Comparison of ENCODE assay signal across 8 cellular contexts in genomic region chr7:151875862-151876111, GRCh38. TPM values are rescaled to one million over a fixed set of nuclear protein-coding genes. Genes with fewer than 3 reads are reported as not detected.
DNase-seq lines count a peak whose midpoint lies in the region; ATAC-seq lines count a peak whose summit lies in the region.

No MANE protein-coding gene starts in this region.

- no peaks in the 10 kb centered on the region for H3K36me3 Mint-ChIP-seq in activated CD4-positive, alpha-beta T cell treated with anti-CD3 and anti-CD28 coated beads, Interleukin-2, amount 10 ng/mL, durations not matched to agents 7 days and 5 days (ENCODE audit: low read depth)

- CTCF ChIA-PET in activated CD4-positive, alpha-beta T cell treated with anti-CD3 and anti-CD28 coated beads, Interleukin-2, amount 10 ng/mL, durations not matched to agents 7 days and 5 days (lab: Charles Lee) = interaction anchor here (0.5 to 1.4 kb wide), 2 partner anchors 24 to 86 kb away, joined by 3 read pairs; no protein-coding TSS in a partner anchor

- no peak for ATAC-seq in stimulated activated naive CD8-positive, alpha-beta T cell treated with anti-CD3 and anti-CD28 coated beads, Interleukin-15, amount 100 ng/mL, for 72 hours
- no peak for ATAC-seq in HG02870 (IDR thresholded peaks at IDR 0.05; ENCODE audit: unreplicated experiment)
- no peak for ATAC-seq in GM21390 (IDR thresholded peaks at IDR 0.05; ENCODE audit: unreplicated experiment)
- no peak for ATAC-seq in HG02973 (IDR thresholded peaks at IDR 0.05; ENCODE audit: unreplicated experiment)

- DNase-seq in activated CD4-positive, alpha-beta T cell treated with anti-CD3 and anti-CD28 coated beads, Interleukin-2, amount 10 ng/mL, durations not matched to agents 7 days and 5 days = no peak
- DNase-seq in activated CD4-positive, alpha-beta T cell treated with anti-CD3 and anti-CD28 coated beads, Interleukin-2, amount 50 U/mL, for 4 hours = no peak
- peak; percentile 61 for DNase-seq in adipocyte (ENCODE audit: low read depth)
- DNase-seq in stimulated activated naive CD8-positive, alpha-beta T cell treated with anti-CD3 and anti-CD28 coated beads, Interleukin-15, amount 100 ng/mL, for 72 hours = no peak

- no peaks in the 10 kb centered on the region for H3K9me3 ChIP-seq in adipocyte (ENCODE audit: control insufficient read depth, low read length)
- H3K9me3 ChIP-seq in iPS-18a (ENCODE audit: control insufficient read depth, low read depth, low read length) = no peaks in the 10 kb centered on the region

- POLR2A ChIA-PET in activated CD4-positive, alpha-beta T cell treated with anti-CD3 and anti-CD28 coated beads, Interleukin-2, amount 10 ng/mL, durations not matched to agents 7 days and 5 days (lab: Charles Lee) = no interaction called here

- H3K4me1 ChIP-seq in adipocyte (ENCODE audit: control insufficient read depth, insufficient read depth, low read length) (peaks cover 11% of the 10 kb centered on the region), iPS-18a (ENCODE audit: control insufficient read depth, low read depth, low read length) (peaks cover 6% of the 10 kb centered on the region)

- no peaks in the 10 kb centered on the region for H3K9me3 Mint-ChIP-seq in activated CD4-positive, alpha-beta T cell treated with anti-CD3 and anti-CD28 coated beads, Interleukin-2, amount 10 ng/mL, durations not matched to agents 7 days and 5 days
- no peaks in the 10 kb centered on the region for H3K9me3 Mint-ChIP-seq in stimulated activated naive CD8-positive, alpha-beta T cell treated with anti-CD3 and anti-CD28 coated beads, Interleukin-15, amount 100 ng/mL, for 72 hours

- H3K36me3 ChIP-seq in adipocyte (ENCODE audit: control insufficient read depth, insufficient read depth, low read length, severe bottlenecking) (no peaks in the 10 kb centered on the region), iPS-18a (ENCODE audit: control insufficient read depth, low read depth, low read length) (no peaks in the 10 kb centered on the region)

- H3K27me3 ChIP-seq in adipocyte (replicated peaks; ENCODE audit: control insufficient read depth, insufficient read depth, low read length) = peaks cover 16% of the 10 kb centered on the region
- peaks cover 44% of the 10 kb centered on the region for H3K27me3 ChIP-seq in iPS-18a (ENCODE audit: control insufficient read depth, insufficient read depth, low read length)

- H3K27me3 Mint-ChIP-seq in activated CD4-positive, alpha-beta T cell treated with anti-CD3 and anti-CD28 coated beads, Interleukin-2, amount 10 ng/mL, durations not matched to agents 7 days and 5 days = peaks cover 8% of the 10 kb centered on the region
- no peaks in the 10 kb centered on the region for H3K27me3 Mint-ChIP-seq in stimulated activated naive CD8-positive, alpha-beta T cell treated with anti-CD3 and anti-CD28 coated beads, Interleukin-15, amount 100 ng/mL, for 72 hours

- peak overlapping the region; percentile 86 for H3K9ac ChIP-seq in adipocyte (ENCODE audit: low read length)
- H3K9ac ChIP-seq in iPS-18a (ENCODE audit: low read length) = no peak overlapping the region

- peak overlapping the region; percentile 82 for H3K27ac Mint-ChIP-seq in activated CD4-positive, alpha-beta T cell treated with anti-CD3 and anti-CD28 coated beads, Interleukin-2, amount 10 ng/mL, durations not matched to agents 7 days and 5 days
- peak overlapping the region; percentile 27 to 86 for H3K27ac Mint-ChIP-seq in stimulated activated naive CD8-positive, alpha-beta T cell treated with anti-CD3 and anti-CD28 coated beads, Interleukin-15, amount 100 ng/mL, for 72 hours

- H3K27ac ChIP-seq in iPS-18a (ENCODE audit: low read length) = no peak overlapping the region

- H3K4me3 Mint-ChIP-seq in activated CD4-positive, alpha-beta T cell treated with anti-CD3 and anti-CD28 coated beads, Interleukin-2, amount 10 ng/mL, durations not matched to agents 7 days and 5 days = peak overlapping the region; percentile 96
- H3K4me3 Mint-ChIP-seq in stimulated activated naive CD8-positive, alpha-beta T cell treated with anti-CD3 and anti-CD28 coated beads, Interleukin-15, amount 100 ng/mL, for 72 hours = peak overlapping the region; percentile 93 to 100

- H3K4me3 ChIP-seq in adipocyte (ENCODE audit: low read length) (peak overlapping the region; percentile 86), iPS-18a (ENCODE audit: low read length) (peak overlapping the region; percentile 68)

- peaks cover 10% of the 10 kb centered on the region for H3K4me1 Mint-ChIP-seq in activated CD4-positive, alpha-beta T cell treated with anti-CD3 and anti-CD28 coated beads, Interleukin-2, amount 10 ng/mL, durations not matched to agents 7 days and 5 days
- peaks cover 53% of the 10 kb centered on the region for H3K4me1 Mint-ChIP-seq in stimulated activated naive CD8-positive, alpha-beta T cell treated with anti-CD3 and anti-CD28 coated beads, Interleukin-15, amount 100 ng/mL, for 72 hours

RNA-seq across cellular contexts. Expression of gene PRKAG2, which starts 1.1 kb away (rescaled TPM):
- 10 to 100 TPM; 27.5 to 32.3 TPM for total RNA-seq in activated CD4-positive, alpha-beta T cell treated with anti-CD3 and anti-CD28 coated beads, Interleukin-2, amount 10 ng/mL, durations not matched to agents 7 days and 5 days
